ENCODE assay signal across 8 cellular contexts in genomic region chr9:137086531-137087408, GRCh38. TPM values are rescaled to one million over a fixed set of nuclear protein-coding genes. Genes with fewer than 3 reads are reported as not detected.
A peak's percentile ranks its signal among the peaks of the same experiment; 100 is the strongest.
DNase-seq lines count a peak whose midpoint lies in the region; ATAC-seq, FAIRE-seq and TF ChIP-seq lines count a peak whose summit lies in the region.

MAN1B1 (plus strand) TSS chr9:137086985; CDS start chr9:137087000, 15 bp downstream.

- peak; percentile 100 for FAIRE-seq in GM12892 (lab: Jason Lieb, UNC)

- TF ChIP-seq CTCF in adrenal gland (IDR thresholded peaks at IDR 0.05) (no peak), heart left ventricle (IDR thresholded peaks at IDR 0.05) (peak in 1 of 12 donors; percentile 15), type B pancreatic cell (conservative IDR thresholded peaks at IDR 0.05) (no peak)

- H3K9me3 Mint-ChIP-seq in type B pancreatic cell: no peaks in the 10 kb centered on the region

- H3K4me3 ChIP-seq in adrenal gland: peak within 1 kb of the TSS; percentile 31 to 74 (median 57)
- H3K4me3 ChIP-seq in heart left ventricle: peak within 1 kb of the TSS; percentile 56 to 94 (median 78)

- H3K36me3 ChIP-seq in adrenal gland (replicated peaks in 1 of 2): peaks cover 0 to 12% of the 10 kb centered on the region in 2 donors
- peaks cover 0 to 35% (median 29%) of the 10 kb centered on the region in 9 donors for H3K36me3 ChIP-seq in heart left ventricle

- H3K36me3 Mint-ChIP-seq in type B pancreatic cell: no peaks in the 10 kb centered on the region

- peaks cover 12% of the 10 kb centered on the region for H3K27me3 Mint-ChIP-seq in type B pancreatic cell

- intact Hi-C loops in adrenal gland (cut with DNase I) (no loop called here), heart left ventricle (cut with DNase I) (no loop called here)

- peak within 1 kb of the TSS; percentile 92 for H3K4me3 Mint-ChIP-seq in type B pancreatic cell

- peak; percentile 88 for ATAC-seq in HG02852 (IDR thresholded peaks at IDR 0.05; ENCODE audit: unreplicated experiment)
- peak; percentile 90 to 97 (median 94) for ATAC-seq in heart left ventricle

- H3K4me1 ChIP-seq in adrenal gland (replicated peaks in 1 of 2) (peaks cover 24 to 35% of the 10 kb centered on the region in 2 donors), heart left ventricle (peaks cover 0 to 31% (median 21%) of the 10 kb centered on the region in 12 donors)

- H3K9me3 ChIP-seq in adrenal gland (replicated peaks in 1 of 3) (no peaks in the 10 kb centered on the region), heart left ventricle (no peaks in the 10 kb centered on the region)

- peaks cover 8% of the 10 kb centered on the region for H3K4me1 Mint-ChIP-seq in type B pancreatic cell (ENCODE audit: unreplicated experiment)

- H3K27ac Mint-ChIP-seq in type B pancreatic cell: peak within 1 kb of the TSS; percentile 93

- peak within 1 kb of the TSS; percentile 57 to 95 (median 94) for H3K27ac ChIP-seq in adrenal gland
- peak within 1 kb of the TSS; percentile 85 to 97 (median 96) for H3K27ac ChIP-seq in heart left ventricle

- peak; percentile 98 for DNase-seq in GM12892 (ENCODE audit: insufficient read length)
- peak; percentile 98 for DNase-seq in NCI-H146 (lab: John Stamatoyannopoulos, UW)
- peak; percentile 99 to 100 (median 100) for DNase-seq in T-helper 1 cell
- DNase-seq in adrenal gland: peak; percentile 99
- peak; percentile 98 to 100 (median 99) for DNase-seq in heart left ventricle
- peak; percentile 94 for DNase-seq in pons (ENCODE audit: low spot score)
- peak; percentile 99 for DNase-seq in type B pancreatic cell (ENCODE audit: extremely low spot score, unreplicated experiment)

- H3K27me3 ChIP-seq in adrenal gland (no peaks in the 10 kb centered on the region), heart left ventricle (no peaks in the 10 kb centered on the region)

- TF ChIP-seq POLR2A in GM12892 (IDR thresholded peaks at IDR 0.05; ENCODE audit: low read depth, low read length) (peak; percentile 79), adrenal gland (IDR thresholded peaks at IDR 0.05) (peak; percentile 84 to 89), heart left ventricle (IDR thresholded peaks at IDR 0.05) (peak in 1 of 2 donors; percentile 77)

- 0 to 1% (median 0%) methylated on average over 16 to 100 of the region's 101 CpGs for WGBS in adrenal gland, 4 donors
- WGBS in heart left ventricle, 4 donors: 0% methylated on average over 34 to 101 of the region's 101 CpGs

RNA-seq across cellular contexts. Expression of gene MAN1B1, which starts in this region (rescaled TPM):
- 23.2 TPM for polyA plus RNA-seq in GM12892 (2012; ENCODE audit: missing spikeins)
- total RNA-seq in adrenal gland (100 to 1,000 TPM in 1 of 8 donors, 10 to 100 TPM in 7; 44.5 to 102 (median 67.9) TPM), heart left ventricle (10 to 100 TPM; 17.6 to 40.6 (median 21.7) TPM), type B pancreatic cell (ENCODE audit: low replicate concordance) (50.3 and 58.9 TPM in 2 replicates)
- polyA plus RNA-seq in adrenal gland (100 to 1,000 TPM in 1 of 3 donors, 10 to 100 TPM in 2; 44.4 to 138 (median 87.6) TPM), heart left ventricle (10 to 100 TPM; 26.7 to 29.5 TPM)

Comparison
In these comparisons a context has a peak if more than half of its experiments do, and no peak if none do; other contexts are left out.
1. Peak in every context shown above with its lines: DNase-seq, ATAC-seq, H3K4me3 ChIP-seq and H3K27ac ChIP-seq.